In genomic region chr12:88408828-88409227, GRCh38 we compare ENCODE assay signal across 17 cellular contexts.
DNase-seq lines count a peak whose midpoint lies in the region; ATAC-seq, FAIRE-seq and TF ChIP-seq lines count a peak whose summit lies in the region.
"Had no signal": no experiment of that assay in that cellular context is flagged by ENCODE, and none has a peak within 500 bp of the region (broad histone marks: within the 10 kb centered on the region; RNA-seq: fewer than 3 reads in every experiment).

No MANE protein-coding gene starts in this region.

- no peaks in the 10 kb centered on the region for H3K36me3 ChIP-seq in HEK293 (ENCODE audit: control insufficient read depth in 2 of 2, insufficient read depth in 1 of 2, low read length in 2 of 2)
- no peaks in the 10 kb centered on the region for H3K36me3 ChIP-seq in keratinocyte (ENCODE audit: control insufficient read depth in 2 of 2, extremely low read depth in 1 of 2, insufficient read depth in 2 of 2, low read length in 2 of 2)
- H3K36me3 ChIP-seq: BE2C had no signal

- no peaks in the 10 kb centered on the region for H3K27me3 ChIP-seq in keratinocyte (ENCODE audit: control insufficient read depth, extremely low read depth, insufficient read depth, low read length)
- H3K27me3 ChIP-seq: BE2C had no signal

- H3K9me3 ChIP-seq in HEK293 (ENCODE audit: control insufficient read depth, insufficient read depth, low read depth, low read length) (no peaks in the 10 kb centered on the region), keratinocyte (ENCODE audit: control insufficient read depth, low read depth, low read length) (no peaks in the 10 kb centered on the region)
- H3K9me3 ChIP-seq: A549, BE2C had no signal

- POLR2A ChIA-PET in HEK293 (lab: Yijun Ruan, JAX) = no interaction called here
- POLR2A ChIA-PET in WTC11 (lab: Charles Lee) = no interaction called here

- intact Hi-C loops in posterior cingulate gyrus (cut with DNase I) = no loop called here

- peak overlapping the region; percentile 23 for H2AFZ ChIP-seq in keratinocyte (ENCODE audit: control insufficient read depth, low read length)

- no peaks in the 10 kb centered on the region for H3K4me1 ChIP-seq in HEK293 (ENCODE audit: control insufficient read depth, insufficient read depth, low read length)
- peaks cover 9% of the 10 kb centered on the region for H3K4me1 ChIP-seq in keratinocyte (ENCODE audit: control insufficient read depth, extremely low read depth, insufficient read depth, low read length)
- H3K4me1 ChIP-seq: A549, BE2C had no signal

- FAIRE-seq in keratinocyte (lab: Jason Lieb, UNC) = no peak
- FAIRE-seq: H54 had no signal

- no peak for TF ChIP-seq CTCF in HEK293 (tag by site-specific recombination; IDR thresholded peaks at IDR 0.05)
- TF ChIP-seq CTCF in WTC11 (IDR thresholded peaks at IDR 0.05) = no peak
- TF ChIP-seq CTCF in keratinocyte (optimal IDR thresholded peaks at IDR 0.05 in 1 of 3, IDR thresholded peaks at IDR 0.05 in 1 of 3, conservative IDR thresholded peaks at IDR 0.05 in 1 of 3; ENCODE audit: extremely low read depth in 1 of 3, insufficient read depth in 2 of 3, low read length in 3 of 3) = no peak

- no peak; the same call in 1 of the 2 replicates for ATAC-seq in WTC11
- ATAC-seq: A549, HCT116 had no signal

- no peak overlapping the region for H3K4me3 Mint-ChIP-seq in WTC11
- H3K4me3 Mint-ChIP-seq: CD4-positive, alpha-beta memory T cell had no signal

- CTCF ChIA-PET in HEK293 (lab: Yijun Ruan, JAX) (no interaction called here), WTC11 (lab: Charles Lee) (no interaction called here)

- no peaks in the 10 kb centered on the region for H3K27me3 Mint-ChIP-seq in WTC11 (ENCODE audit: low read depth)
- H3K27me3 Mint-ChIP-seq: CD4-positive, alpha-beta memory T cell had no signal

- no peaks in the 10 kb centered on the region for H4K20me1 ChIP-seq in keratinocyte (ENCODE audit: control insufficient read depth, extremely low read depth, insufficient read depth, low read length)

- H3K27ac ChIP-seq in HEK293 (ENCODE audit: extremely low read depth, low read depth, low read length) = no peak overlapping the region
- no peak overlapping the region for H3K27ac ChIP-seq in keratinocyte (ENCODE audit: control insufficient read depth, insufficient read depth, low read length)
- H3K27ac ChIP-seq: A549, C4-2B had no signal

- H3K4me2 ChIP-seq in keratinocyte (ENCODE audit: control insufficient read depth, extremely low read depth, insufficient read depth, low read depth, low read length) = no peak overlapping the region
- H3K4me2 ChIP-seq: A549 had no signal

- H3K36me3 Mint-ChIP-seq in WTC11 = no peaks in the 10 kb centered on the region
- H3K36me3 Mint-ChIP-seq: CD4-positive, alpha-beta memory T cell had no signal

- dilution Hi-C loops in keratinocyte (cut with MboI; ENCODE audit: extremely low pct_ligation_motif_present, low sequenced_read_pairs) = no loop called here

- peaks cover 18% of the 10 kb centered on the region for H3K4me1 Mint-ChIP-seq in WTC11
- H3K4me1 Mint-ChIP-seq: CD4-positive, alpha-beta memory T cell had no signal

- DNase-seq in WTC11 (ENCODE audit: low spot score) (no peak), keratinocyte (ENCODE audit: low read depth, low spot score) (no peak), renal cortical epithelial cell (ENCODE audit: low read depth) (peak; percentile 10), NCI-H1694 treated with DMSO at 0.1 percent for 48 hours (lab: John Stamatoyannopoulos, UW) (no peak), posterior cingulate gyrus (no peak), hepatic stellate cell (ENCODE audit: low spot score) (no peak), medulla oblongata (ENCODE audit: extremely low spot score) (no peak)
- DNase-seq: BE2C; CD4-positive, alpha-beta memory T cell; DND-41; GF-D8; IMR-90 had no signal

- H3K4me3 ChIP-seq in HEK293 (ENCODE audit: low read depth, low read length) (no peak overlapping the region), keratinocyte (ENCODE audit: control insufficient read depth in 2 of 3, extremely low read depth in 1 of 3, insufficient read depth in 2 of 3, low read depth in 1 of 3, low read length in 3 of 3) (no peak overlapping the region)
- H3K4me3 ChIP-seq: A549 had no signal

- peak overlapping the region; percentile 25; the same call in 1 of the 2 replicates for H3K27ac Mint-ChIP-seq in WTC11
- H3K27ac Mint-ChIP-seq: CD4-positive, alpha-beta memory T cell had no signal

- no peak overlapping the region for H3K9ac ChIP-seq in keratinocyte (ENCODE audit: control insufficient read depth, extremely low read depth, insufficient read depth, low read length)

- no peaks in the 10 kb centered on the region for H3K9me1 ChIP-seq in keratinocyte (ENCODE audit: control insufficient read depth, extremely low read depth, insufficient read depth, low read length)

- no peaks in the 10 kb centered on the region for H3K9me3 Mint-ChIP-seq in WTC11
- H3K9me3 Mint-ChIP-seq: CD4-positive, alpha-beta memory T cell had no signal

- no peaks in the 10 kb centered on the region for H3K79me2 ChIP-seq in keratinocyte (ENCODE audit: control insufficient read depth, insufficient read depth, low read length)

TF ChIP-seq in HEK293, 187 proteins besides CTCF, POLR2A, EP300 and RAD21:
- TF ChIP-seq ZNF585B (tag by site-specific recombination; IDR thresholded peaks at IDR 0.05) = no peak
- peak; percentile 31; the same call in 1 of the 2 replicates for TF ChIP-seq SCRT2 (tag by site-specific recombination; IDR thresholded peaks at IDR 0.05)
- no peak for TF ChIP-seq ZNF561 (tag by site-specific recombination; IDR thresholded peaks at IDR 0.05; ENCODE audit: borderline replicate concordance)

TF ChIP-seq in WTC11, 78 proteins besides CTCF, POLR2A, EP300 and RAD21 (continues in another document):
- TF ChIP-seq SP1 (CRISPR knock-in tag; conservative IDR thresholded peaks at IDR 0.05) = no peak
- no peak for TF ChIP-seq MXD4 (CRISPR knock-in tag; IDR thresholded peaks at IDR 0.05; ENCODE audit: borderline replicate concordance)
- TF ChIP-seq ZNF263 (CRISPR knock-in tag; IDR thresholded peaks at IDR 0.05; ENCODE audit: low read depth) = no peak
- no peak for TF ChIP-seq TP53 (CRISPR knock-in tag; IDR thresholded peaks at IDR 0.05)
- TF ChIP-seq TCF7 (CRISPR knock-in tag; IDR thresholded peaks at IDR 0.05; ENCODE audit: low read depth) = no peak
- TF ChIP-seq AR (CRISPR knock-in tag; IDR thresholded peaks at IDR 0.05) = no peak
- no peak for TF ChIP-seq ZNF423 (CRISPR knock-in tag; IDR thresholded peaks at IDR 0.05)
- TF ChIP-seq ZNF671 (CRISPR knock-in tag; IDR thresholded peaks at IDR 0.05) = no peak
- TF ChIP-seq CREB1 (CRISPR knock-in tag; IDR thresholded peaks at IDR 0.05) = no peak
- TF ChIP-seq USF2 (CRISPR knock-in tag; IDR thresholded peaks at IDR 0.05) = no peak
- TF ChIP-seq, protein P1, sequence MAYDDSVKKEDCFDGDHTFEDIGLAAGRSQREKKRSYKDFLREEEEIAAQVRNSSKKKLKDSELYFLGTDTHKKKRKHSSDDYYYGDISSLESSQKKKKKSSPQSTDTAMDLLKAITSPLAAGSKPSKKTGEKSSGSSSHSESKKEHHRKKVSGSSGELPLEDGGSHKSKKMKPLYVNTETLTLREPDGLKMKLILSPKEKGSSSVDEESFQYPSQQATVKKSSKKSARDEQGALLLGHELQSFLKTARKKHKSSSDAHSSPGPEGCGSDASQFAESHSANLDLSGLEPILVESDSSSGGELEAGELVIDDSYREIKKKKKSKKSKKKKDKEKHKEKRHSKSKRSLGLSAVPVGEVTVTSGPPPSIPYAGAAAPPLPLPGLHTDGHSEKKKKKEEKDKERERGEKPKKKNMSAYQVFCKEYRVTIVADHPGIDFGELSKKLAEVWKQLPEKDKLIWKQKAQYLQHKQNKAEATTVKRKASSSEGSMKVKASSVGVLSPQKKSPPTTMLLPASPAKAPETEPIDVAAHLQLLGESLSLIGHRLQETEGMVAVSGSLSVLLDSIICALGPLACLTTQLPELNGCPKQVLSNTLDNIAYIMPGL (CRISPR knock-in tag; IDR thresholded peaks at IDR 0.05) = no peak
- TF ChIP-seq HMGA2 (CRISPR knock-in tag; IDR thresholded peaks at IDR 0.05) = no peak
- TF ChIP-seq NR2C2 (CRISPR knock-in tag; IDR thresholded peaks at IDR 0.05) = no peak
- TF ChIP-seq, protein P2, sequence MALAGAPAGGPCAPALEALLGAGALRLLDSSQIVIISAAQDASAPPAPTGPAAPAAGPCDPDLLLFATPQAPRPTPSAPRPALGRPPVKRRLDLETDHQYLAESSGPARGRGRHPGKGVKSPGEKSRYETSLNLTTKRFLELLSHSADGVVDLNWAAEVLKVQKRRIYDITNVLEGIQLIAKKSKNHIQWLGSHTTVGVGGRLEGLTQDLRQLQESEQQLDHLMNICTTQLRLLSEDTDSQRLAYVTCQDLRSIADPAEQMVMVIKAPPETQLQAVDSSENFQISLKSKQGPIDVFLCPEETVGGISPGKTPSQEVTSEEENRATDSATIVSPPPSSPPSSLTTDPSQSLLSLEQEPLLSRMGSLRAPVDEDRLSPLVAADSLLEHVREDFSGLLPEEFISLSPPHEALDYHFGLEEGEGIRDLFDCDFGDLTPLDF (CRISPR knock-in tag; IDR thresholded peaks at IDR 0.05) = no peak
